Comparison of ENCODE assay signal across 11 cellular contexts in genomic region chr9:124852121-124852828, GRCh38. TPM values are rescaled to one million over a fixed set of nuclear protein-coding genes. Genes with fewer than 3 reads are reported as not detected.
A peak's percentile ranks its signal among the peaks of the same experiment; 100 is the strongest.
DNase-seq lines count a peak whose midpoint lies in the region; ATAC-seq and TF ChIP-seq lines count a peak whose summit lies in the region.
"Had no signal": no experiment of that assay in that cellular context is flagged by ENCODE, and none has a peak within 500 bp of the region (broad histone marks: within the 10 kb centered on the region; RNA-seq: fewer than 3 reads in every experiment).

No MANE protein-coding gene starts in this region.

- H2AFZ ChIP-seq in SK-N-SH (ENCODE audit: low read depth) = peak overlapping the region; percentile 81; the same call in 1 of the 2 replicates

- H3K36me3 ChIP-seq in SK-N-SH (replicated peaks in 1 of 2; ENCODE audit: control insufficient read depth in 1 of 2, insufficient read depth in 2 of 2, low read length in 1 of 2) = peaks cover 3 to 10% of the 10 kb centered on the region in 2 experiments
- peaks cover 5% of the 10 kb centered on the region for H3K36me3 ChIP-seq in iPS-18a (ENCODE audit: control insufficient read depth, low read depth, low read length)
- H3K36me3 ChIP-seq in upper lobe of left lung = peaks cover 0 to 12% (median 9%) of the 10 kb centered on the region in 4 donors
- H3K36me3 ChIP-seq: cardiac muscle cell had no signal

- H3K4me3 Mint-ChIP-seq in activated naive CD8-positive, alpha-beta T cell treated with anti-CD3 and anti-CD28 coated beads, Interleukin-2, amount 10 ng/mL, durations not matched to agents 7 days and 5 days = peak overlapping the region; percentile 65
- H3K4me3 Mint-ChIP-seq in stimulated activated naive CD8-positive, alpha-beta T cell treated with anti-CD3 and anti-CD28 coated beads, Interleukin-15, amount 100 ng/mL, for 72 hours = peak overlapping the region; percentile 59 to 71

- no peak for TF ChIP-seq CTCF in SK-N-SH (IDR thresholded peaks at IDR 0.05)
- no peak for TF ChIP-seq CTCF in upper lobe of left lung (IDR thresholded peaks at IDR 0.05)

- H3F3A ChIP-seq in SK-N-SH (replicated peaks; ENCODE audit: insufficient read depth) = peaks cover 23% of the 10 kb centered on the region

- peaks cover 28% of the 10 kb centered on the region for H3K27me3 Mint-ChIP-seq in activated naive CD8-positive, alpha-beta T cell treated with anti-CD3 and anti-CD28 coated beads, Interleukin-2, amount 10 ng/mL, durations not matched to agents 7 days and 5 days
- H3K27me3 Mint-ChIP-seq in stimulated activated naive CD8-positive, alpha-beta T cell treated with anti-CD3 and anti-CD28 coated beads, Interleukin-15, amount 100 ng/mL, for 72 hours = peaks cover 52% of the 10 kb centered on the region

- no peak for TF ChIP-seq RAD21 in SK-N-SH (IDR thresholded peaks at IDR 0.05; ENCODE audit: low read length)

- no peaks in the 10 kb centered on the region for H3K9me2 ChIP-seq in SK-N-SH

- no peaks in the 10 kb centered on the region for H3K9me3 Mint-ChIP-seq in activated naive CD8-positive, alpha-beta T cell treated with anti-CD3 and anti-CD28 coated beads, Interleukin-2, amount 10 ng/mL, durations not matched to agents 7 days and 5 days
- H3K9me3 Mint-ChIP-seq in stimulated activated naive CD8-positive, alpha-beta T cell treated with anti-CD3 and anti-CD28 coated beads, Interleukin-15, amount 100 ng/mL, for 72 hours = no peaks in the 10 kb centered on the region

- no peaks in the 10 kb centered on the region for H3K79me2 ChIP-seq in SK-N-SH (ENCODE audit: insufficient read depth)

- no peaks in the 10 kb centered on the region for H3K36me3 Mint-ChIP-seq in activated naive CD8-positive, alpha-beta T cell treated with anti-CD3 and anti-CD28 coated beads, Interleukin-2, amount 10 ng/mL, durations not matched to agents 7 days and 5 days

- 0 out of 2 replicates have a peak overlapping the region, but pooled peaks have one; percentile 30 for H3K9ac ChIP-seq in SK-N-SH
- H3K9ac ChIP-seq in iPS-18a (ENCODE audit: low read length) = no peak overlapping the region

- WGBS in SK-N-SH (ENCODE audit: low lambda C conversion rate) = 71% methylated on average over 8 of the region's 13 CpGs
- WGBS in upper lobe of left lung, 2 donors = 30 to 71% methylated on average over 2 to 13 of the region's 13 CpGs

- POLR2A ChIA-PET in SK-N-SH (lab: Yijun Ruan, JAX) = interaction anchor here (1.0 to 5.0 kb wide), 3 partner anchors 10 to 80 kb away, joined by 3 to 42 read pairs (median 12); partner anchors contain the start of genes ARPC5L, NR6A1 and RPL35
- POLR2A ChIA-PET in activated naive CD8-positive, alpha-beta T cell treated with anti-CD3 and anti-CD28 coated beads, Interleukin-2, amount 10 ng/mL, durations not matched to agents 7 days and 5 days (lab: Charles Lee) = interaction anchor here (0.6 to 3.2 kb wide), 5 partner anchors 10 to 193 kb away, joined by 3 to 17 read pairs (median 4); partner anchors contain the start of genes ARPC5L and RPL35

- H3K27me3 ChIP-seq in SK-N-SH (ENCODE audit: insufficient read depth) (no peaks in the 10 kb centered on the region), iPS-18a (ENCODE audit: control insufficient read depth, insufficient read depth, low read length) (no peaks in the 10 kb centered on the region), upper lobe of left lung (no peaks in the 10 kb centered on the region)
- H3K27me3 ChIP-seq: cardiac muscle cell had no signal

- DNase-seq in SK-N-SH (peak; percentile 14), DMS53 treated with DMSO at 0.1 percent for 48 hours (lab: John Stamatoyannopoulos, UW; ENCODE audit: unreplicated experiment) (no peak), upper lobe of left lung (no peak)
- no peak for DNase-seq in activated naive CD8-positive, alpha-beta T cell treated with anti-CD3 and anti-CD28 coated beads, Interleukin-2, amount 10 ng/mL, durations not matched to agents 7 days and 5 days
- DNase-seq in stimulated activated naive CD8-positive, alpha-beta T cell treated with anti-CD3 and anti-CD28 coated beads, Interleukin-15, amount 100 ng/mL, for 72 hours = no peak
- DNase-seq in activated CD4-positive, alpha-beta T cell treated with anti-CD3 and anti-CD28 coated beads, Interleukin-2, amount 50 U/mL, for 4 hours = no peak

- peaks cover 0 to 4% of the 10 kb centered on the region in 2 experiments; a peak in 1 of 4 replicates for H3K4me1 ChIP-seq in SK-N-SH (ENCODE audit: control insufficient read depth in 1 of 2, insufficient read depth in 2 of 2, low read depth in 1 of 2, low read length in 1 of 2)
- no peaks in the 10 kb centered on the region for H3K4me1 ChIP-seq in iPS-18a (ENCODE audit: control insufficient read depth, low read depth, low read length)
- H3K4me1 ChIP-seq in upper lobe of left lung = peaks cover 11 to 17% (median 14%) of the 10 kb centered on the region in 4 donors

- H3K27ac Mint-ChIP-seq in activated naive CD8-positive, alpha-beta T cell treated with anti-CD3 and anti-CD28 coated beads, Interleukin-2, amount 10 ng/mL, durations not matched to agents 7 days and 5 days = no peak overlapping the region
- no peak overlapping the region for H3K27ac Mint-ChIP-seq in stimulated activated naive CD8-positive, alpha-beta T cell treated with anti-CD3 and anti-CD28 coated beads, Interleukin-15, amount 100 ng/mL, for 72 hours

- ATAC-seq in SK-N-SH treated with all-trans-retinoic acid at 6 μM for 48 hours = no peak
- ATAC-seq in activated naive CD8-positive, alpha-beta T cell treated with anti-CD3 and anti-CD28 coated beads, Interleukin-2, amount 10 ng/mL, durations not matched to agents 7 days and 5 days (ENCODE audit: low read depth) = no peak
- no peak for ATAC-seq in stimulated activated naive CD8-positive, alpha-beta T cell treated with anti-CD3 and anti-CD28 coated beads, Interleukin-15, amount 100 ng/mL, for 72 hours
- ATAC-seq in upper lobe of left lung (ENCODE audit: low FRiP score in 2 of 2) = no peak

- peaks cover 8% of the 10 kb centered on the region for H3K4me1 Mint-ChIP-seq in activated naive CD8-positive, alpha-beta T cell treated with anti-CD3 and anti-CD28 coated beads, Interleukin-2, amount 10 ng/mL, durations not matched to agents 7 days and 5 days
- peaks cover 25% of the 10 kb centered on the region for H3K4me1 Mint-ChIP-seq in stimulated activated naive CD8-positive, alpha-beta T cell treated with anti-CD3 and anti-CD28 coated beads, Interleukin-15, amount 100 ng/mL, for 72 hours

- H3K9me3 ChIP-seq in SK-N-SH (no peaks in the 10 kb centered on the region), iPS-18a (ENCODE audit: control insufficient read depth, low read depth, low read length) (no peaks in the 10 kb centered on the region), upper lobe of left lung (no peaks in the 10 kb centered on the region)

- TF ChIP-seq EP300 in SK-N-SH (IDR thresholded peaks at IDR 0.05; ENCODE audit: borderline replicate concordance in 1 of 2, low read depth in 1 of 2, low read length in 1 of 2) (no peak), upper lobe of left lung (IDR thresholded peaks at IDR 0.05) (no peak)

- peaks cover 14% of the 10 kb centered on the region for H4K20me1 ChIP-seq in SK-N-SH (ENCODE audit: insufficient read depth)

- H3K4me3 ChIP-seq in SK-N-SH (ENCODE audit: low read depth in 2 of 2, low read length in 1 of 2) (peak overlapping the region in 1 of 2 experiments; percentile 62; a peak in 2 of 4 replicates), iPS-18a (ENCODE audit: low read length) (peak overlapping the region; percentile 45), upper lobe of left lung (peak overlapping the region in 1 of 4 donors; percentile 54)

- peak overlapping the region; percentile 77 for H3K4me2 ChIP-seq in SK-N-SH

- H3K27ac ChIP-seq in SK-N-SH (ENCODE audit: low read depth in 2 of 2, low read length in 1 of 2) (no peak overlapping the region), iPS-18a (ENCODE audit: low read length) (no peak overlapping the region), upper lobe of left lung (peak overlapping the region in 2 of 4 donors; percentile 14 to 52)
- H3K27ac ChIP-seq: cardiac muscle cell had no signal

- CTCF ChIA-PET in SK-N-SH (lab: Yijun Ruan, JAX) = interaction anchor here (0.6 to 33.6 kb wide), 48 partner anchors 10 to 1217 kb away, joined by 3 to 1436 read pairs (median 5); partner anchors contain the start of genes ARPC5L, NR6A1, OLFML2A and RPL35

- TF ChIP-seq POLR2A in upper lobe of left lung (IDR thresholded peaks at IDR 0.05) = no peak

RNA-seq across cellular contexts. Expression of gene WDR38, which starts 1.0 kb away (rescaled TPM):
- not detected in 2 replicates for polyA plus RNA-seq in SK-N-SH (2012; rRNA removed)
- polyA plus RNA-seq in SK-N-SH (2012; cell fraction: cytosol; rRNA removed) = not detected in 2 replicates
- not detected in 2 replicates for polyA plus RNA-seq in SK-N-SH (2012; cell fraction: nucleus; rRNA removed)
- total RNA-seq in activated naive CD8-positive, alpha-beta T cell treated with anti-CD3 and anti-CD28 coated beads, Interleukin-2, amount 10 ng/mL, durations not matched to agents 7 days and 5 days = not detected
- 10 to 100 TPM in 2 of 6 donors, 1 to 10 TPM in 3, not detected in 1; 4.1 to 24.1 (median 9.0) TPM for total RNA-seq in upper lobe of left lung
- total RNA-seq: cardiac muscle cell; liver; T-helper 2 cell treated with Interferon-gamma antibody and Interleukin-4, amounts not matched to agents 100 ng/mL and 5 ng/mL, for 36 hours had no signal
- polyA plus RNA-seq: cardiac muscle cell, liver had no signal

RNA-seq across cellular contexts. Expression of gene RPL35, which starts 9.5 kb away (rescaled TPM):
- polyA plus RNA-seq in SK-N-SH (2012; rRNA removed) = 5,012 and 5,348 TPM in 2 replicates
- polyA plus RNA-seq in SK-N-SH (2012; cell fraction: cytosol; rRNA removed) = 4,799 and 5,551 TPM in 2 replicates
- polyA plus RNA-seq in SK-N-SH (2012; cell fraction: nucleus; rRNA removed) = 922 and 958 TPM in 2 replicates
- 1,000 to 10,000 TPM; 1,398 to 1,411 TPM for total RNA-seq in activated naive CD8-positive, alpha-beta T cell treated with anti-CD3 and anti-CD28 coated beads, Interleukin-2, amount 10 ng/mL, durations not matched to agents 7 days and 5 days
- total RNA-seq in upper lobe of left lung = 1,000 to 10,000 TPM in 2 of 6 donors, 100 to 1,000 TPM in 4; 646 to 1,381 (median 944) TPM

RNA-seq across cellular contexts. Expression of gene ARPC5L, which starts 9.7 kb away (rescaled TPM):
- polyA plus RNA-seq in SK-N-SH (2012; rRNA removed) = 69.6 and 73.1 TPM in 2 replicates
- polyA plus RNA-seq in SK-N-SH (2012; cell fraction: cytosol; rRNA removed) = 80.8 and 100 TPM in 2 replicates
- 72.6 and 77.5 TPM in 2 replicates for polyA plus RNA-seq in SK-N-SH (2012; cell fraction: nucleus; rRNA removed)
- total RNA-seq in activated naive CD8-positive, alpha-beta T cell treated with anti-CD3 and anti-CD28 coated beads, Interleukin-2, amount 10 ng/mL, durations not matched to agents 7 days and 5 days = 10 to 100 TPM; 68.2 to 70.2 TPM
- total RNA-seq in upper lobe of left lung = 10 to 100 TPM; 17.8 to 45.9 (median 34.4) TPM
